ENCODE assay signal across 18 cellular contexts in the genomic region with DNA sequence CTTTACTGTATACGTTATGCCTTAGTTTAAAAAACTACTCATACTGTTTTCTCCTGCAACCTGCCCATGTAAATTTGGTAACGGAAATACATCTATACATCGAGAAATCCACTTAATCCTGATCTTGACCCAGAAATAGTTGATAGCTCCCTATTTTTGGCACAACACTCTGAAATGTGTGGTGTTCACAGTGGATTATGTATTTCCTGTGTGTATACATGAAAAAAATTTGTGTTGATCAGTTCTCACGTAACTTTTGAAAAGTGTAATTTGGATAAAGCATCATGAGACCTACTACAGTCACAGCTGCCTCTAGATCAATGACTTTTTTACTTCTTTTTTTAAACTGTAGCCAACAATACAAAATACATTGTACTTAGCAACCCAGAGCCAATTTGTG.
A peak's percentile ranks its signal among the peaks of the same experiment; 100 is the strongest.
DNase-seq lines count a peak whose midpoint lies in the region; ATAC-seq and TF ChIP-seq lines count a peak whose summit lies in the region.
"Had no signal": no experiment of that assay in that cellular context is flagged by ENCODE, and none has a peak within 500 bp of the region (broad histone marks: within the 10 kb centered on the region; RNA-seq: fewer than 3 reads in every experiment).

No MANE protein-coding gene starts in this region.

- peak overlapping the region; percentile 10 for H3K27ac Mint-ChIP-seq in stimulated activated naive CD8-positive, alpha-beta T cell treated with anti-CD3 and anti-CD28 coated beads, Interleukin-15, Interleukin-2, amounts not matched to agents 100 ng/mL and 50 ng/mL, for 24 hours
- H3K27ac Mint-ChIP-seq in T-helper 1 cell treated with Interleukin-12 subunit alpha and Interleukin-12 subunit beta and Interleukin-4 antibody, amounts not matched to agents 30 μg/mL and 1 μg/mL, for 36 hours: peak overlapping the region; percentile 16
- peak overlapping the region; percentile 65 for H3K27ac Mint-ChIP-seq in dendritic cell treated with granulocyte-macrophage colony-stimulating factor and Interleukin-4, amounts not matched to agents 40 ng/mL and 50 ng/mL, for 4 days
- H3K27ac Mint-ChIP-seq in glutamatergic neuron (ENCODE audit: unreplicated experiment) (no peak overlapping the region), Calu3 (ENCODE audit: unreplicated experiment) (no peak overlapping the region)
- H3K27ac Mint-ChIP-seq: endodermal cell, neural progenitor cell had no signal

- H3K9me3 Mint-ChIP-seq in stimulated activated naive CD8-positive, alpha-beta T cell treated with anti-CD3 and anti-CD28 coated beads, Interleukin-15, Interleukin-2, amounts not matched to agents 100 ng/mL and 50 ng/mL, for 24 hours: no peaks in the 10 kb centered on the region
- H3K9me3 Mint-ChIP-seq in T-helper 1 cell treated with Interleukin-12 subunit alpha and Interleukin-12 subunit beta and Interleukin-4 antibody, amounts not matched to agents 30 μg/mL and 1 μg/mL, for 36 hours: no peaks in the 10 kb centered on the region
- peaks cover 9% of the 10 kb centered on the region for H3K9me3 Mint-ChIP-seq in dendritic cell treated with granulocyte-macrophage colony-stimulating factor and Interleukin-4, amounts not matched to agents 40 ng/mL and 50 ng/mL, for 4 days
- H3K9me3 Mint-ChIP-seq in glutamatergic neuron (ENCODE audit: unreplicated experiment) (peaks cover 2% of the 10 kb centered on the region), Calu3 (ENCODE audit: low read depth, unreplicated experiment) (no peaks in the 10 kb centered on the region)
- H3K9me3 Mint-ChIP-seq: endodermal cell, neural progenitor cell had no signal

- H3K27me3 Mint-ChIP-seq in stimulated activated naive CD8-positive, alpha-beta T cell treated with anti-CD3 and anti-CD28 coated beads, Interleukin-15, Interleukin-2, amounts not matched to agents 100 ng/mL and 50 ng/mL, for 24 hours: no peaks in the 10 kb centered on the region
- no peaks in the 10 kb centered on the region for H3K27me3 Mint-ChIP-seq in T-helper 1 cell treated with Interleukin-12 subunit alpha and Interleukin-12 subunit beta and Interleukin-4 antibody, amounts not matched to agents 30 μg/mL and 1 μg/mL, for 36 hours (ENCODE audit: low read depth)
- no peaks in the 10 kb centered on the region for H3K27me3 Mint-ChIP-seq in dendritic cell treated with granulocyte-macrophage colony-stimulating factor and Interleukin-4, amounts not matched to agents 40 ng/mL and 50 ng/mL, for 4 days
- H3K27me3 Mint-ChIP-seq in glutamatergic neuron (ENCODE audit: unreplicated experiment) (no peaks in the 10 kb centered on the region), Calu3 (ENCODE audit: unreplicated experiment) (no peaks in the 10 kb centered on the region)

- no peak for DNase-seq in stimulated activated naive CD8-positive, alpha-beta T cell treated with anti-CD3 and anti-CD28 coated beads, Interleukin-15, Interleukin-2, amounts not matched to agents 100 U/mL and 50 U/mL, for 24 hours
- DNase-seq in glutamatergic neuron: no peak
- DNase-seq in A172 (ENCODE audit: low spot score): no peak
- DNase-seq in Calu3: no peak
- DNase-seq: activated CD4-positive, alpha-beta T cell treated with anti-CD3 and anti-CD28 coated beads, Interleukin-2, amount 50 U/mL, for 48 hours; amygdala; central memory CD4-positive, alpha-beta T cell; endodermal cell; midbrain; NCI-H1105 treated with DMSO at 0.1 percent for 48 hours; NCI-H2107; NCI-H510A treated with DMSO at 0.1 percent for 48 hours; testis had no signal

- peaks cover 25% of the 10 kb centered on the region for H3K4me1 Mint-ChIP-seq in stimulated activated naive CD8-positive, alpha-beta T cell treated with anti-CD3 and anti-CD28 coated beads, Interleukin-15, Interleukin-2, amounts not matched to agents 100 ng/mL and 50 ng/mL, for 24 hours (ENCODE audit: low read depth)
- peaks cover 22% of the 10 kb centered on the region for H3K4me1 Mint-ChIP-seq in T-helper 1 cell treated with Interleukin-12 subunit alpha and Interleukin-12 subunit beta and Interleukin-4 antibody, amounts not matched to agents 30 μg/mL and 1 μg/mL, for 36 hours (ENCODE audit: low read depth)
- H3K4me1 Mint-ChIP-seq in dendritic cell treated with granulocyte-macrophage colony-stimulating factor and Interleukin-4, amounts not matched to agents 40 ng/mL and 50 ng/mL, for 4 days (ENCODE audit: low read depth): peaks cover 23% of the 10 kb centered on the region
- H3K4me1 Mint-ChIP-seq in glutamatergic neuron (ENCODE audit: low read depth, unreplicated experiment) (no peaks in the 10 kb centered on the region), Calu3 (ENCODE audit: low read depth, unreplicated experiment) (no peaks in the 10 kb centered on the region)
- H3K4me1 Mint-ChIP-seq: endodermal cell, neural progenitor cell had no signal

- TF ChIP-seq CTCF in glutamatergic neuron (IDR thresholded peaks at IDR 0.05; ENCODE audit: partially characterized antibody, unreplicated experiment) (no peak), Calu3 (IDR thresholded peaks at IDR 0.05; ENCODE audit: unreplicated experiment) (no peak)

- CTCF ChIA-PET in Calu3 (lab: Charles Lee): no interaction called here

- no peak for ATAC-seq in stimulated activated naive CD8-positive, alpha-beta T cell treated with anti-CD3 and anti-CD28 coated beads, Interleukin-15, Interleukin-2, amounts not matched to agents 100 U/mL and 50 U/mL, for 24 hours
- ATAC-seq: left lobe of liver had no signal

- intact Hi-C loops in dendritic cell treated with granulocyte-macrophage colony-stimulating factor and Interleukin-4, amounts not matched to agents 40 ng/mL and 50 ng/mL, for 4 days (cut with micrococcal nuclease): no loop called here
- intact Hi-C loops in Calu3 (cut with micrococcal nuclease; ENCODE audit: unreplicated experiment): no loop called here

- BruUV-seq in Calu3 (replicated peaks; lab: Mats Ljungman, UMichigan): no TSS peak

- H3K36me3 Mint-ChIP-seq in stimulated activated naive CD8-positive, alpha-beta T cell treated with anti-CD3 and anti-CD28 coated beads, Interleukin-15, Interleukin-2, amounts not matched to agents 100 ng/mL and 50 ng/mL, for 24 hours (ENCODE audit: low read depth): peaks cover 25% of the 10 kb centered on the region
- H3K36me3 Mint-ChIP-seq in T-helper 1 cell treated with Interleukin-12 subunit alpha and Interleukin-12 subunit beta and Interleukin-4 antibody, amounts not matched to agents 30 μg/mL and 1 μg/mL, for 36 hours (ENCODE audit: low read depth): peaks cover 12% of the 10 kb centered on the region
- peaks cover 22% of the 10 kb centered on the region for H3K36me3 Mint-ChIP-seq in dendritic cell treated with granulocyte-macrophage colony-stimulating factor and Interleukin-4, amounts not matched to agents 40 ng/mL and 50 ng/mL, for 4 days (ENCODE audit: low read depth)
- H3K36me3 Mint-ChIP-seq in glutamatergic neuron (ENCODE audit: unreplicated experiment) (no peaks in the 10 kb centered on the region), Calu3 (ENCODE audit: insufficient read depth, unreplicated experiment) (peaks cover 7% of the 10 kb centered on the region)

- no peak overlapping the region for H3K4me3 Mint-ChIP-seq in stimulated activated naive CD8-positive, alpha-beta T cell treated with anti-CD3 and anti-CD28 coated beads, Interleukin-15, Interleukin-2, amounts not matched to agents 100 ng/mL and 50 ng/mL, for 24 hours
- no peak overlapping the region for H3K4me3 Mint-ChIP-seq in T-helper 1 cell treated with Interleukin-12 subunit alpha and Interleukin-12 subunit beta and Interleukin-4 antibody, amounts not matched to agents 30 μg/mL and 1 μg/mL, for 36 hours
- no peak overlapping the region for H3K4me3 Mint-ChIP-seq in dendritic cell treated with granulocyte-macrophage colony-stimulating factor and Interleukin-4, amounts not matched to agents 40 ng/mL and 50 ng/mL, for 4 days
- H3K4me3 Mint-ChIP-seq in glutamatergic neuron (ENCODE audit: unreplicated experiment): no peak overlapping the region
- no peak overlapping the region for H3K4me3 Mint-ChIP-seq in Calu3 (ENCODE audit: low read depth, unreplicated experiment)
- H3K4me3 Mint-ChIP-seq: endodermal cell, neural progenitor cell had no signal

Comparison
In these comparisons a context has a peak if more than half of its experiments do, and no peak if none do; other contexts are left out.
1. H3K27ac Mint-ChIP-seq: peak in stimulated activated naive CD8-positive, alpha-beta T cell treated with anti-CD3 and anti-CD28 coated beads, Interleukin-15, Interleukin-2, amounts not matched to agents 100 ng/mL and 50 ng/mL, for 24 hours (single experiment), T-helper 1 cell treated with Interleukin-12 subunit alpha and Interleukin-12 subunit beta and Interleukin-4 antibody, amounts not matched to agents 30 μg/mL and 1 μg/mL, for 36 hours (single experiment) and dendritic cell treated with granulocyte-macrophage colony-stimulating factor and Interleukin-4, amounts not matched to agents 40 ng/mL and 50 ng/mL, for 4 days (single experiment); none in glutamatergic neuron (single experiment) and Calu3 (single experiment).